ENCODE assay signal across 8 cellular contexts in the genomic region with DNA sequence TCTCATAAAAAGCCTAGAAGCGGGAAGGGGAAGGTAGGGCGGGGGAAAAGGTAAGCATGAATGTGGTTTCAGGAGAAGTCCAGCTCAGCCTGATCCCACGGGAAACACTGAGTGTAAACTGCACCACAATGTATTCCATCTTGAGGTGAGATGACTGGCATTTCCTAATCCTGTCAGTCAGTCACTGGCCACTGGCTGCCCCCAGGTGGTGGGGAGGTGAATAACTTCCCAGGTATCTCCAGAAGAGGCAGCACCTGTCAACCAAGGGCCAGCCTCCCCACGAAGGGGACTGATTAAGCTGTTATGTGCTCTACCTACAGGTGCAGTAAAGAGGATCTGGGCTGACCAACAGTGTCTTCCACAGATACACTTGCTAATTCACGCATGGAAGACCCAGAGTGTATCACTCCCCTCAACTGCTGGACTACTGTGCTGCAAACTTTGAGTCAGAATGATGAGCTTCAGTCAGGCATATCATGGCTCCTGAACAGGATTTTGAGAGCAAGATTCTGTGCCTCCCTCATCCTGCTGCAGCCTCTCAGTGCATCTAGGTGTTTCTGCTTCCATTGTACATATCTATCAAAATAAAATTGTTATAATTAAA.
DNase-seq lines count a peak whose midpoint lies in the region; ATAC-seq, FAIRE-seq and TF ChIP-seq lines count a peak whose summit lies in the region.

No MANE protein-coding gene starts in this region.

- H3K4me1 ChIP-seq in PC-9 (replicated peaks; ENCODE audit: insufficient read depth) = no peaks in the 10 kb centered on the region

- TF ChIP-seq CTCF in PC-9 (conservative IDR thresholded peaks at IDR 0.05) = peak; percentile 76

- no TSS peak for BruUV-seq in PC-9 (replicated peaks; lab: Mats Ljungman, UMichigan)

- H3K9me2 ChIP-seq in PC-9 (ENCODE audit: insufficient read depth) = no peaks in the 10 kb centered on the region

- no peaks in the 10 kb centered on the region for H3F3A ChIP-seq in PC-9 (ENCODE audit: insufficient read depth, low read depth)

- no peak for ATAC-seq in HG03354 (IDR thresholded peaks at IDR 0.05; ENCODE audit: poor library complexity, severe bottlenecking, unreplicated experiment)

- POLR2A ChIA-PET in PC-9 (lab: Charles Lee; ENCODE audit: unreplicated experiment) = no interaction called here

- no peak overlapping the region for H3K4me3 ChIP-seq in H7 (ENCODE audit: insufficient read depth, low read depth, low read length)
- H3K4me3 ChIP-seq in PC-9 = no peak overlapping the region

- CTCF ChIA-PET in PC-9 (lab: Charles Lee) = interaction anchor here (0.5 kb wide), 1 partner anchor 9 kb away, joined by 3 read pairs; no protein-coding TSS in a partner anchor

- no peak overlapping the region for H3K27ac ChIP-seq in PC-9

- peak; percentile 36 for DNase-seq in Ammon's horn (ENCODE audit: low spot score)
- peak; percentile 71 for DNase-seq in H7
- DNase-seq in PC-9 = peak in 1 of 2 experiments; percentile 40
- DNase-seq in activated naive CD4-positive, alpha-beta T cell treated with Interleukin-2 at 50 U/mL for 16 hours = peak; percentile 34
- DNase-seq in stimulated activated CD8-positive, alpha-beta memory T cell treated with anti-CD3 and anti-CD28 coated beads, Interleukin-12 subunit alpha, Interleukin-12 subunit beta, amount 100 ng/mL, for 1 hour (ENCODE audit: low read depth) = peak; percentile 2
- DNase-seq in foreskin melanocyte = no peak

- H3K27me3 ChIP-seq in H7 (ENCODE audit: control insufficient read depth, insufficient read depth, low read length) = no peaks in the 10 kb centered on the region
- no peaks in the 10 kb centered on the region for H3K27me3 ChIP-seq in PC-9 (ENCODE audit: insufficient read depth, low read depth)

- H3K36me3 ChIP-seq in H7 (replicated peaks; ENCODE audit: control insufficient read depth, insufficient read depth, low read length) (no peaks in the 10 kb centered on the region), PC-9 (ENCODE audit: low read depth) (no peaks in the 10 kb centered on the region)

- FAIRE-seq in islet of Langerhans (lab: Jason Lieb, UNC) = peak; percentile 72

- no peaks in the 10 kb centered on the region for H3K9me3 ChIP-seq in PC-9 (ENCODE audit: insufficient read depth, low read depth)

- intact Hi-C loops in PC-9 (cut with micrococcal nuclease; ENCODE audit: unreplicated experiment) = loop anchor here (1.0 kb wide), 1 partner anchor 367 kb away; no protein-coding TSS in a partner anchor

- H3K4me2 ChIP-seq in PC-9 = no peak overlapping the region

- no peak overlapping the region for H2AFZ ChIP-seq in PC-9

- no peaks in the 10 kb centered on the region for H3K79me2 ChIP-seq in PC-9 (ENCODE audit: low read depth)

- H4K20me1 ChIP-seq in PC-9 (ENCODE audit: insufficient read depth) = no peaks in the 10 kb centered on the region
